28 cellular contexts compared by ENCODE assay signal in the genomic region with DNA sequence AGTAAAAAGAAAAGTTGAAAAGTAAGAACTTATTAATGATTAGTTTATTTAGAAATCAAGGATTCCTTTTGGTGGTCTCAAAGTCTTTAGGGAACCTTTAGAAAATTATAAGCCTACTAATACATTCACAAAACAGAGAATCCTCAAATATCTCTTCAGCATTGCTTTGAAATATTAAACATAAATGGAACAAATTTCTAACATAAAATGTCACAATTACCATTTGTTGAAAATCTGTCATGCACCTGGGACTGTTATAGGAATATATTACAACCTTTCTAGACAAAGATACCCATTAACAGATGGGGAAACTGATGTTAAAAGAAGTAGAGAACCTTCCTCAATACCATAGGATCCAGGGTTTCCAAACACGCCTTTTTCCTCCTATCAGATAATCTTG.
"Had no signal": no experiment of that assay in that cellular context is flagged by ENCODE, and none has a peak within 500 bp of the region (broad histone marks: within the 10 kb centered on the region; RNA-seq: fewer than 3 reads in every experiment).

No MANE protein-coding gene starts in this region.

- ATAC-seq: esophagus mucosa; gastrocnemius medialis; heart right ventricle; left cardiac atrium; left lung; left ventricle myocardium superior; lower lobe of right lung; mucosa of descending colon; naive thymus-derived CD8-positive, alpha-beta T cell had no signal

- DNase-seq: cortex of kidney; dermis blood vessel endothelial cell; dorsolateral prefrontal cortex; effector CD4-positive, alpha-beta T cell; effector memory CD4-positive, alpha-beta T cell; erythroblast; esophagus squamous epithelium; foreskin fibroblast; foreskin melanocyte; gastrocnemius medialis; glutamatergic neuron; head of caudate nucleus; heart right ventricle; hippocampal formation; left cardiac atrium; left lung; left ventricle myocardium superior; lower lobe of right lung; mesenchymal stem cell; mucosa of descending colon; naive B cell; naive thymus-derived CD8-positive, alpha-beta T cell had no signal

- H3K9me3 ChIP-seq: esophagus squamous epithelium, gastrocnemius medialis, left lung, lower lobe of right lung, mucosa of descending colon had no signal

- H3K36me3 ChIP-seq: esophagus squamous epithelium, gastrocnemius medialis, left lung, lower lobe of right lung had no signal

- FAIRE-seq: colon, endometrium, islet of Langerhans, keratinocyte had no signal

- H3K4me3 ChIP-seq: dorsolateral prefrontal cortex, esophagus squamous epithelium, gastrocnemius medialis, heart right ventricle, left lung, lower lobe of right lung, mucosa of descending colon had no signal

- H3K27ac ChIP-seq: epithelial cell of prostate, esophagus squamous epithelium, gastrocnemius medialis, left lung, lower lobe of right lung had no signal

- H3K27me3 ChIP-seq: dorsolateral prefrontal cortex, esophagus squamous epithelium, gastrocnemius medialis, heart right ventricle, left lung had no signal
